8 cellular contexts compared by ENCODE assay signal in genomic region chr4:80184791-80185756, GRCh38. TPM values are rescaled to one million over a fixed set of nuclear protein-coding genes. Genes with fewer than 3 reads are reported as not detected.
DNase-seq lines count a peak whose midpoint lies in the region; ATAC-seq and TF ChIP-seq lines count a peak whose summit lies in the region.

No MANE protein-coding gene starts in this region.

- peaks cover 13% of the 10 kb centered on the region for H3K4me1 ChIP-seq in psoas muscle

- peaks cover 44% of the 10 kb centered on the region for H3K4me1 Mint-ChIP-seq in activated CD4-positive, alpha-beta T cell treated with anti-CD3 and anti-CD28 coated beads, Interleukin-2, amount 10 ng/mL, durations not matched to agents 24 days and 14 days

- DNase-seq in activated CD4-positive, alpha-beta T cell treated with anti-CD3 and anti-CD28 coated beads, Interleukin-2, amount 10 ng/mL, durations not matched to agents 24 days and 14 days = peak; percentile 71
- DNase-seq in activated CD4-positive, alpha-beta T cell treated with anti-CD3 and anti-CD28 coated beads for 48 hours = no peak
- DNase-seq in fibroblast of pulmonary artery (ENCODE audit: low read depth) = no peak
- no peak for DNase-seq in psoas muscle
- DNase-seq in HT-29 (ENCODE audit: low spot score) = no peak
- DNase-seq in DMS153 (lab: John Stamatoyannopoulos, UW) = no peak

- H3K9me3 ChIP-seq in psoas muscle = no peaks in the 10 kb centered on the region

- H3K4me3 ChIP-seq in fibroblast of pulmonary artery (replicated peaks; ENCODE audit: low read depth, low read length) (peak overlapping the region; percentile 92), psoas muscle (peak overlapping the region; percentile 70)

- H3K36me3 Mint-ChIP-seq in activated CD4-positive, alpha-beta T cell treated with anti-CD3 and anti-CD28 coated beads, Interleukin-2, amount 10 ng/mL, durations not matched to agents 24 days and 14 days (ENCODE audit: low read depth) = peaks cover 14% of the 10 kb centered on the region

- ATAC-seq in SK-N-SH treated with all-trans-retinoic acid at 6 μM for 48 hours = peak; percentile 21
- ATAC-seq in psoas muscle = peak in 2 of 4 donors; percentile 14 to 21
- ATAC-seq in GM18858 (IDR thresholded peaks at IDR 0.05; ENCODE audit: unreplicated experiment) = no peak

- intact Hi-C loops in activated CD4-positive, alpha-beta T cell treated with anti-CD3 and anti-CD28 coated beads, Interleukin-2, amount 10 ng/mL, durations not matched to agents 24 days and 14 days (cut with micrococcal nuclease) = loop anchor here (1.0 to 10.0 kb wide), 7 partner anchors 17 to 1410 kb away; partner anchors contain the start of genes BMP2K and PAQR3
- intact Hi-C loops in psoas muscle (cut with DNase I) = no loop called here

- peak overlapping the region; percentile 4 for H3K27ac ChIP-seq in psoas muscle

- H3K9me3 Mint-ChIP-seq in activated CD4-positive, alpha-beta T cell treated with anti-CD3 and anti-CD28 coated beads, Interleukin-2, amount 10 ng/mL, durations not matched to agents 24 days and 14 days = no peaks in the 10 kb centered on the region

- 4 to 5% (median 4%) methylated on average over 43 of the region's 43 CpGs for WGBS in psoas muscle, 3 donors

- no peak for TF ChIP-seq CTCF in fibroblast of pulmonary artery (IDR thresholded peaks at IDR 0.05; ENCODE audit: low read length, missing control alignments)
- TF ChIP-seq CTCF in psoas muscle (IDR thresholded peaks at IDR 0.05) = no peak

- peaks cover 24% of the 10 kb centered on the region for H3K27me3 Mint-ChIP-seq in activated CD4-positive, alpha-beta T cell treated with anti-CD3 and anti-CD28 coated beads, Interleukin-2, amount 10 ng/mL, durations not matched to agents 24 days and 14 days

- H3K4me3 Mint-ChIP-seq in activated CD4-positive, alpha-beta T cell treated with anti-CD3 and anti-CD28 coated beads, Interleukin-2, amount 10 ng/mL, durations not matched to agents 24 days and 14 days = peak overlapping the region; percentile 96

- peak overlapping the region; percentile 95 for H3K27ac Mint-ChIP-seq in activated CD4-positive, alpha-beta T cell treated with anti-CD3 and anti-CD28 coated beads, Interleukin-2, amount 10 ng/mL, durations not matched to agents 24 days and 14 days

- H3K27me3 ChIP-seq in psoas muscle (ENCODE audit: insufficient read depth in 3 of 3, low read length in 2 of 3) = peaks cover 0 to 69% (median 30%) of the 10 kb centered on the region in 3 donors

- H3K36me3 ChIP-seq in psoas muscle (ENCODE audit: insufficient read depth in 1 of 2, low read depth in 1 of 2) = no peaks in the 10 kb centered on the region

TF ChIP-seq in SK-N-SH treated with all-trans-retinoic acid at 6 μM for 48 hours, 23 proteins besides CTCF, POLR2A, EP300 and RAD21:
- TF ChIP-seq CREB5 (CRISPR knock-in tag; IDR thresholded peaks at IDR 0.05; ENCODE audit: low read depth) (no peak), CSDC2 (CRISPR knock-in tag; IDR thresholded peaks at IDR 0.05) (no peak), CSRNP3 (CRISPR knock-in tag; IDR thresholded peaks at IDR 0.05) (no peak), TCF4 (CRISPR knock-in tag; IDR thresholded peaks at IDR 0.05; ENCODE audit: borderline replicate concordance) (no peak), OSR1 (CRISPR knock-in tag; IDR thresholded peaks at IDR 0.05) (no peak), ZNF8 (CRISPR knock-in tag; IDR thresholded peaks at IDR 0.05) (no peak), ZFP3 (CRISPR knock-in tag; IDR thresholded peaks at IDR 0.05) (no peak), BACH2 (CRISPR knock-in tag; IDR thresholded peaks at IDR 0.05; ENCODE audit: borderline replicate concordance) (no peak), ARNTL (CRISPR knock-in tag; IDR thresholded peaks at IDR 0.05; ENCODE audit: borderline replicate concordance, low read depth) (no peak), GLIS3 (CRISPR knock-in tag; IDR thresholded peaks at IDR 0.05) (no peak), ZNF70 (CRISPR knock-in tag; IDR thresholded peaks at IDR 0.05) (no peak), ZC3H10 (CRISPR knock-in tag; IDR thresholded peaks at IDR 0.05) (no peak), ESRRG (CRISPR knock-in tag; IDR thresholded peaks at IDR 0.05) (no peak), SNAI2 (CRISPR knock-in tag; IDR thresholded peaks at IDR 0.05) (no peak), TOX (CRISPR knock-in tag; IDR thresholded peaks at IDR 0.05; ENCODE audit: borderline replicate concordance) (no peak), ZFP30 (CRISPR knock-in tag; IDR thresholded peaks at IDR 0.05) (no peak), PPARA (CRISPR knock-in tag; IDR thresholded peaks at IDR 0.05; ENCODE audit: borderline replicate concordance) (no peak)
- TF ChIP-seq, protein P1, sequence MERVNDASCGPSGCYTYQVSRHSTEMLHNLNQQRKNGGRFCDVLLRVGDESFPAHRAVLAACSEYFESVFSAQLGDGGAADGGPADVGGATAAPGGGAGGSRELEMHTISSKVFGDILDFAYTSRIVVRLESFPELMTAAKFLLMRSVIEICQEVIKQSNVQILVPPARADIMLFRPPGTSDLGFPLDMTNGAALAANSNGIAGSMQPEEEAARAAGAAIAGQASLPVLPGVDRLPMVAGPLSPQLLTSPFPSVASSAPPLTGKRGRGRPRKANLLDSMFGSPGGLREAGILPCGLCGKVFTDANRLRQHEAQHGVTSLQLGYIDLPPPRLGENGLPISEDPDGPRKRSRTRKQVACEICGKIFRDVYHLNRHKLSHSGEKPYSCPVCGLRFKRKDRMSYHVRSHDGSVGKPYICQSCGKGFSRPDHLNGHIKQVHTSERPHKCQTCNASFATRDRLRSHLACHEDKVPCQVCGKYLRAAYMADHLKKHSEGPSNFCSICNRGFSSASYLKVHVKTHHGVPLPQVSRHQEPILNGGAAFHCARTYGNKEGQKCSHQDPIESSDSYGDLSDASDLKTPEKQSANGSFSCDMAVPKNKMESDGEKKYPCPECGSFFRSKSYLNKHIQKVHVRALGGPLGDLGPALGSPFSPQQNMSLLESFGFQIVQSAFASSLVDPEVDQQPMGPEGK (CRISPR knock-in tag; IDR thresholded peaks at IDR 0.05; ENCODE audit: borderline replicate concordance) = no peak
- TF ChIP-seq, protein P2, sequence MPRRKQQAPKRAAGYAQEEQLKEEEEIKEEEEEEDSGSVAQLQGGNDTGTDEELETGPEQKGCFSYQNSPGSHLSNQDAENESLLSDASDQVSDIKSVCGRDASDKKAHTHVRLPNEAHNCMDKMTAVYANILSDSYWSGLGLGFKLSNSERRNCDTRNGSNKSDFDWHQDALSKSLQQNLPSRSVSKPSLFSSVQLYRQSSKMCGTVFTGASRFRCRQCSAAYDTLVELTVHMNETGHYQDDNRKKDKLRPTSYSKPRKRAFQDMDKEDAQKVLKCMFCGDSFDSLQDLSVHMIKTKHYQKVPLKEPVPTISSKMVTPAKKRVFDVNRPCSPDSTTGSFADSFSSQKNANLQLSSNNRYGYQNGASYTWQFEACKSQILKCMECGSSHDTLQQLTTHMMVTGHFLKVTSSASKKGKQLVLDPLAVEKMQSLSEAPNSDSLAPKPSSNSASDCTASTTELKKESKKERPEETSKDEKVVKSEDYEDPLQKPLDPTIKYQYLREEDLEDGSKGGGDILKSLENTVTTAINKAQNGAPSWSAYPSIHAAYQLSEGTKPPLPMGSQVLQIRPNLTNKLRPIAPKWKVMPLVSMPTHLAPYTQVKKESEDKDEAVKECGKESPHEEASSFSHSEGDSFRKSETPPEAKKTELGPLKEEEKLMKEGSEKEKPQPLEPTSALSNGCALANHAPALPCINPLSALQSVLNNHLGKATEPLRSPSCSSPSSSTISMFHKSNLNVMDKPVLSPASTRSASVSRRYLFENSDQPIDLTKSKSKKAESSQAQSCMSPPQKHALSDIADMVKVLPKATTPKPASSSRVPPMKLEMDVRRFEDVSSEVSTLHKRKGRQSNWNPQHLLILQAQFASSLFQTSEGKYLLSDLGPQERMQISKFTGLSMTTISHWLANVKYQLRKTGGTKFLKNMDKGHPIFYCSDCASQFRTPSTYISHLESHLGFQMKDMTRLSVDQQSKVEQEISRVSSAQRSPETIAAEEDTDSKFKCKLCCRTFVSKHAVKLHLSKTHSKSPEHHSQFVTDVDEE (CRISPR knock-in tag; IDR thresholded peaks at IDR 0.05) = no peak

RNA-seq across cellular contexts. Expression of gene PRDM8, which starts 12.2 kb away (rescaled TPM):
- 3.6 and 4.6 TPM in 2 replicates for total RNA-seq in activated CD4-positive, alpha-beta T cell treated with anti-CD3 and anti-CD28 coated beads, Interleukin-2, amount 10 ng/mL, durations not matched to agents 24 days and 14 days
- 1 to 10 TPM in 1 of 4 donors, under 1 TPM in 3; 0.28 to 1.8 (median 0.50) TPM for total RNA-seq in psoas muscle
- under 1 TPM; 0.49 to 0.79 (median 0.63) TPM for polyA plus RNA-seq in psoas muscle
- total RNA-seq in HT-29 (2014; rRNA removed; shearing (Covaris generic)) = 5.7 and 7.0 TPM in 2 replicates
